30 cellular contexts compared by ENCODE assay signal in the genomic region with DNA sequence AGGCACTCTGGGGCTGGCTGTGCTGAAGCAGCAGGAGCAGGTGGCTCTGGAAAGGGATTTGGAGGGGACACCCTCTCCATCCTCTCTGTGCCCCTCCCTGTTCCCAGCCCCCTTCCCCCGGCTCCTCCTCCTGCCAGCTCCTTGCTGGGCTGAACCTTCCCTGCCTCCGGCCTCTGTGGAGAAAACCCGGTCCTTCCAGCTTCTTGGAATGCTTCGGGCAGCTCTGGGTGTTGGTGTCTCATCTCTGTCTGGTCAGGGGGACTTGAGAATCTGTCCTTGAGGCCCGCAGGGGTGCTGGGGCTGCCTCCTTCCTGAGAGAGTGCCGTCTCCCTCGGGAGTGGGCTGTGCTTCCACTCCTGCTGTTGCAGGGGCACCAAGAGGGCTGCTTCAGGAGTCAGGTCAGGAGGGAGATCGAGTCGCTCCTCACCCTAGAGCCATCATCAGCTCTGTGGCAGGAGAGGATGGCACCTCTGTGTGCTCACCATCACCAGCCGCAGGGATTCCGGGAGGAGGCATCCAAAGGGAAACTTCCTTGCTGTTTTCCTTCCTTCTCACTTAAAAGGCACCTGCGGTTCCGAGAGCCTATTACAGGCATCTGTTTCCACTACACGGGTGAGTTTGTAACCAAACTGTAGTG. TPM values are rescaled to one million over a fixed set of nuclear protein-coding genes. Genes with fewer than 3 reads are reported as not detected.
DNase-seq lines count a peak whose midpoint lies in the region; ATAC-seq and TF ChIP-seq lines count a peak whose summit lies in the region.
"Had no signal": no experiment of that assay in that cellular context is flagged by ENCODE, and none has a peak within 500 bp of the region (broad histone marks: within the 10 kb centered on the region; RNA-seq: fewer than 3 reads in every experiment).

No MANE protein-coding gene starts in this region.

- no peaks in the 10 kb centered on the region for H3K23me2 ChIP-seq in H9 (ENCODE audit: insufficient read length, low read depth, low read length, poor library complexity, severe bottlenecking)

- H3K4me1 Mint-ChIP-seq in H9 = peaks cover 36 to 50% of the 10 kb centered on the region in 2 experiments
- H3K4me1 Mint-ChIP-seq: activated CD4-positive, alpha-beta T cell treated with anti-CD3 and anti-CD28 coated beads, Interleukin-2, amount 10 ng/mL, durations not matched to agents 7 days and 5 days; central memory CD8-positive, alpha-beta T cell had no signal

- H3K56ac ChIP-seq in H9 (ENCODE audit: insufficient read length, low read depth, low read length) = no peak overlapping the region

- no peaks in the 10 kb centered on the region for H3K79me1 ChIP-seq in H9 (ENCODE audit: insufficient read depth, low read depth, low read length, poor library complexity, severe bottlenecking)

- no peak overlapping the region for H2BK120ac ChIP-seq in H9 (ENCODE audit: low read depth, low read length, poor library complexity, severe bottlenecking)

- no peak overlapping the region for H3K14ac ChIP-seq in H9 (ENCODE audit: insufficient read depth, low read length)

- no peaks in the 10 kb centered on the region for H3K36me3 ChIP-seq in osteoblast (ENCODE audit: insufficient read depth, low read length)
- H3K36me3 ChIP-seq: HAP-1, Peyer's patch, SJSA1 had no signal

- intact Hi-C loops in sciatic nerve (cut with DNase I) = no loop called here

- no peak overlapping the region for H3K18ac ChIP-seq in H9 (ENCODE audit: insufficient read length, low read depth, low read length)

- no peak overlapping the region for H4K91ac ChIP-seq in H9 (ENCODE audit: insufficient read length, low read depth, low read length)

- no peak overlapping the region for H3K4ac ChIP-seq in H9 (ENCODE audit: low read depth, low read length)

- H3K9me3 ChIP-seq in H9 (ENCODE audit: control insufficient read depth, low read depth, low read length) = no peaks in the 10 kb centered on the region
- no peaks in the 10 kb centered on the region for H3K9me3 ChIP-seq in osteoblast (ENCODE audit: low read depth, low read length)
- H3K9me3 ChIP-seq: ascending aorta, HAP-1, Peyer's patch, SJSA1, tibial artery had no signal

- H3K4me1 ChIP-seq in H9 (ENCODE audit: insufficient read depth, low read length) = no peaks in the 10 kb centered on the region
- H3K4me1 ChIP-seq in osteoblast (ENCODE audit: insufficient read depth, low read length) = no peaks in the 10 kb centered on the region
- H3K4me1 ChIP-seq: ascending aorta, HAP-1, Peyer's patch, tibial artery had no signal

- no peak overlapping the region for H3K23ac ChIP-seq in H9 (ENCODE audit: insufficient read length, low read depth, low read length)

- peak overlapping the region in 1 of 3 experiments; percentile 85; a peak in 2 of 7 replicates for H3K27ac Mint-ChIP-seq in H9
- H3K27ac Mint-ChIP-seq: activated CD4-positive, alpha-beta T cell treated with anti-CD3 and anti-CD28 coated beads, Interleukin-2, amount 10 ng/mL, durations not matched to agents 7 days and 5 days; activated CD8-positive, alpha-beta memory T cell treated with anti-CD3 and anti-CD28 coated beads, Interleukin-2, amount 10 ng/mL, durations not matched to agents 7 days and 5 days; activated naive CD4-positive, alpha-beta T cell treated with anti-CD3 and anti-CD28 coated beads, Interleukin-2, amount 50 U/mL, for 72 hours; activated T-helper 1 cell treated with anti-CD3 and anti-CD28 coated beads, Interleukin-12 subunit alpha, Interleukin-12 subunit beta, Interleukin-2, Interleukin-4 antibody, amounts not matched to agents 30 ng/mL and 10 ng/mL and 1 ng/mL, durations not matched to agents 14 hours and 24 hours and 36 hours; stimulated activated naive CD8-positive, alpha-beta T cell treated with anti-CD3 and anti-CD28 coated beads, Interleukin-15, Interleukin-2, amounts not matched to agents 100 ng/mL and 50 ng/mL, for 24 hours; T-helper 1 cell treated with Interleukin-12 subunit alpha and Interleukin-12 subunit beta and Interleukin-4 antibody, amounts not matched to agents 30 μg/mL and 1 μg/mL, for 36 hours had no signal

- H2AFZ ChIP-seq in H9 (ENCODE audit: low read length) (no peak overlapping the region), osteoblast (ENCODE audit: low read length) (no peak overlapping the region)
- H2AFZ ChIP-seq: hepatocyte had no signal

- ATAC-seq in sciatic nerve (no peak), HG02798 (IDR thresholded peaks at IDR 0.05; ENCODE audit: poor library complexity, unreplicated experiment) (no peak)
- ATAC-seq: activated CD8-positive, alpha-beta memory T cell treated with anti-CD3 and anti-CD28 coated beads, Interleukin-2, amount 10 ng/mL, durations not matched to agents 7 days and 5 days; activated naive CD4-positive, alpha-beta T cell treated with anti-CD3 and anti-CD28 coated beads, Interleukin-2, amount 50 U/mL, for 72 hours had no signal

- H3K79me2 ChIP-seq in H9 (ENCODE audit: insufficient read depth, low read length) (no peaks in the 10 kb centered on the region), osteoblast (ENCODE audit: insufficient read depth, low read length) (no peaks in the 10 kb centered on the region)
- H3K79me2 ChIP-seq: hepatocyte had no signal

- no peak overlapping the region for H4K5ac ChIP-seq in H9 (ENCODE audit: insufficient read length, low read depth, low read length)

- DNase-seq in NCI-H82 (lab: John Stamatoyannopoulos, UW) (peak; percentile 69), NCI-H82 treated with DMSO at 0.1 percent for 48 hours (lab: John Stamatoyannopoulos, UW; ENCODE audit: unreplicated experiment) (no peak), H9 (peak; percentile 57), coronary artery (ENCODE audit: low spot score) (peak; percentile 68), osteoblast (ENCODE audit: insufficient read length, low spot score, missing footprints) (peak; percentile 91), sciatic nerve (ENCODE audit: low spot score) (no peak), NCI-H2196 (lab: John Stamatoyannopoulos, UW; ENCODE audit: unreplicated experiment) (no peak)
- DNase-seq: activated CD4-positive, alpha-beta T cell treated with anti-CD3 and anti-CD28 coated beads, Interleukin-2, amount 10 ng/mL, durations not matched to agents 7 days and 5 days; activated CD8-positive, alpha-beta memory T cell treated with anti-CD3 and anti-CD28 coated beads, Interleukin-2, amount 10 ng/mL, durations not matched to agents 7 days and 5 days; erythroblast; MV-4-11; NCI-H1694; NCI-H2227 treated with DMSO at 0.1 percent for 48 hours; NK-92 treated with Interleukin-12 subunit alpha and Interleukin-12 subunit beta, amount 100 ng/mL, for 24 hours; nucleus accumbens; stimulated activated CD4-positive, alpha-beta T cell treated with anti-CD3 and anti-CD28 coated beads, Interleukin-4, amount 100 ng/mL, for 24 hours; tibial artery had no signal

- H2AK5ac ChIP-seq in H9 (ENCODE audit: insufficient read length, low read length) = no peak overlapping the region

- H4K20me1 ChIP-seq in H9 (ENCODE audit: control insufficient read depth, insufficient read depth, insufficient read length) (no peaks in the 10 kb centered on the region), osteoblast (ENCODE audit: insufficient read depth, low read length) (no peaks in the 10 kb centered on the region)

- H3K27ac ChIP-seq in H9 (ENCODE audit: insufficient read length, low read depth, low read length) (no peak overlapping the region), coronary artery (no peak overlapping the region), osteoblast (ENCODE audit: low read depth, low read length) (no peak overlapping the region)
- H3K27ac ChIP-seq: ascending aorta, hepatocyte, KMS-11, Peyer's patch, SJSA1, tibial artery had no signal

- no peak overlapping the region for H2BK5ac ChIP-seq in H9 (ENCODE audit: insufficient read length, low read length)

- H3K9me3 Mint-ChIP-seq in H9 = no peaks in the 10 kb centered on the region; a peak in 1 of 5 replicates
- H3K9me3 Mint-ChIP-seq: activated CD4-positive, alpha-beta T cell treated with anti-CD3 and anti-CD28 coated beads, Interleukin-2, amount 10 ng/mL, durations not matched to agents 7 days and 5 days; activated naive CD4-positive, alpha-beta T cell treated with anti-CD3 and anti-CD28 coated beads, Interleukin-2, amount 50 U/mL, for 72 hours; activated T-helper 1 cell treated with anti-CD3 and anti-CD28 coated beads, Interleukin-12 subunit alpha, Interleukin-12 subunit beta, Interleukin-2, Interleukin-4 antibody, amounts not matched to agents 30 ng/mL and 10 ng/mL and 1 ng/mL, durations not matched to agents 14 hours and 24 hours and 36 hours; central memory CD8-positive, alpha-beta T cell; stimulated activated naive CD8-positive, alpha-beta T cell treated with anti-CD3 and anti-CD28 coated beads, Interleukin-15, Interleukin-2, amounts not matched to agents 100 ng/mL and 50 ng/mL, for 24 hours; T-helper 1 cell treated with Interleukin-12 subunit alpha and Interleukin-12 subunit beta and Interleukin-4 antibody, amounts not matched to agents 30 μg/mL and 1 μg/mL, for 36 hours had no signal

- no peak overlapping the region for H2BK15ac ChIP-seq in H9 (ENCODE audit: low read depth, low read length)

- peaks cover 14% of the 10 kb centered on the region for H3K27me3 Mint-ChIP-seq in H9 (ENCODE audit: low read depth)
- H3K27me3 Mint-ChIP-seq: activated CD4-positive, alpha-beta T cell treated with anti-CD3 and anti-CD28 coated beads, Interleukin-2, amount 10 ng/mL, durations not matched to agents 7 days and 5 days; stimulated activated naive CD8-positive, alpha-beta T cell treated with anti-CD3 and anti-CD28 coated beads, Interleukin-15, Interleukin-2, amounts not matched to agents 100 ng/mL and 50 ng/mL, for 24 hours had no signal

- TF ChIP-seq CTCF in H9 (conservative IDR thresholded peaks at IDR 0.05) = no peak
- TF ChIP-seq CTCF in coronary artery (IDR thresholded peaks at IDR 0.05) = no peak
- no peak for TF ChIP-seq CTCF in osteoblast (IDR thresholded peaks at IDR 0.05; ENCODE audit: extremely low read depth, low read depth, low read length)

- no CpG with 5 or more reads among the region's 14 CpGs for WGBS in H9 (ENCODE audit: extremely low coverage, insufficient read length, low lambda C conversion rate)

- H3T11ph ChIP-seq in H9 (ENCODE audit: low read length) = no peak overlapping the region

- H3K36me3 Mint-ChIP-seq in H9 (ENCODE audit: insufficient read depth in 1 of 3, low read depth in 3 of 3) = peaks cover 0 to 3% (median 2%) of the 10 kb centered on the region in 3 experiments; a peak in 2 of 7 replicates
- H3K36me3 Mint-ChIP-seq: activated CD8-positive, alpha-beta memory T cell treated with anti-CD3 and anti-CD28 coated beads, Interleukin-2, amount 10 ng/mL, durations not matched to agents 7 days and 5 days; activated naive CD4-positive, alpha-beta T cell treated with anti-CD3 and anti-CD28 coated beads, Interleukin-2, amount 50 U/mL, for 72 hours had no signal

- no peak overlapping the region for H3K9ac ChIP-seq in H9 (ENCODE audit: extremely low read depth, insufficient read length, low read length)
- H3K9ac ChIP-seq: KMS-11 had no signal

- H3K4me2 ChIP-seq in H9 (ENCODE audit: insufficient read depth, insufficient read length, low read length) (no peak overlapping the region), osteoblast (ENCODE audit: insufficient read depth, low read length) (peak overlapping the region; percentile 18)
- H3K4me2 ChIP-seq: hepatocyte, KMS-11 had no signal

- H4K8ac ChIP-seq in H9 (replicated peaks; ENCODE audit: insufficient read length, low read depth, low read length) = no peak overlapping the region

- H2BK12ac ChIP-seq in H9 (ENCODE audit: insufficient read length, low read depth, low read length) = no peak overlapping the region

- no peaks in the 10 kb centered on the region for H3K27me3 ChIP-seq in H9 (ENCODE audit: insufficient read depth, low read length)
- peaks cover 34% of the 10 kb centered on the region for H3K27me3 ChIP-seq in osteoblast (ENCODE audit: insufficient read depth, low read length)
- H3K27me3 ChIP-seq: ascending aorta, hepatocyte, Peyer's patch had no signal

- no peak overlapping the region for H2BK20ac ChIP-seq in H9 (ENCODE audit: low read depth, low read length, poor library complexity, severe bottlenecking)

- H3K4me3 Mint-ChIP-seq in H9 = no peak overlapping the region
- H3K4me3 Mint-ChIP-seq: activated CD4-positive, alpha-beta T cell treated with anti-CD3 and anti-CD28 coated beads, Interleukin-2, amount 10 ng/mL, durations not matched to agents 7 days and 5 days; activated CD8-positive, alpha-beta memory T cell treated with anti-CD3 and anti-CD28 coated beads, Interleukin-2, amount 10 ng/mL, durations not matched to agents 7 days and 5 days; activated T-helper 1 cell treated with anti-CD3 and anti-CD28 coated beads, Interleukin-12 subunit alpha, Interleukin-12 subunit beta, Interleukin-2, Interleukin-4 antibody, amounts not matched to agents 30 ng/mL and 10 ng/mL and 1 ng/mL, durations not matched to agents 14 hours and 24 hours and 36 hours; central memory CD8-positive, alpha-beta T cell; stimulated activated naive CD8-positive, alpha-beta T cell treated with anti-CD3 and anti-CD28 coated beads, Interleukin-15, Interleukin-2, amounts not matched to agents 100 ng/mL and 50 ng/mL, for 24 hours; T-helper 1 cell treated with Interleukin-12 subunit alpha and Interleukin-12 subunit beta and Interleukin-4 antibody, amounts not matched to agents 30 μg/mL and 1 μg/mL, for 36 hours had no signal

- H3K4me3 ChIP-seq in coronary artery (no peak overlapping the region), osteoblast (ENCODE audit: insufficient read depth, low read length) (no peak overlapping the region)
- H3K4me3 ChIP-seq: ascending aorta, HAP-1, hepatocyte, lung, Peyer's patch, SJSA1, tibial artery had no signal

RNA-seq across cellular contexts. Expression of a gene that starts 30.6 kb away (rescaled TPM):
- total RNA-seq in H9 (2021) (62.5 and 63.7 TPM in 2 replicates), osteoblast (19.2 and 23.9 TPM in 2 replicates), sciatic nerve (20.7 TPM)

RNA-seq across cellular contexts. Expression of a gene that starts 32.2 kb away (rescaled TPM):
- total RNA-seq in H9 (2021) (67.3 and 68.9 TPM in 2 replicates), osteoblast (35.1 and 35.7 TPM in 2 replicates), sciatic nerve (28.4 TPM)

RNA-seq across cellular contexts. Expression of a gene that starts 50.9 kb away (rescaled TPM):
- total RNA-seq in H9 (2021) (3.2 and 3.4 TPM in 2 replicates), osteoblast (not detected in 2 replicates), sciatic nerve (not detected)
- total RNA-seq: activated CD4-positive, alpha-beta T cell treated with anti-CD3 and anti-CD28 coated beads, Interleukin-2, amount 10 ng/mL, durations not matched to agents 7 days and 5 days; activated CD8-positive, alpha-beta memory T cell treated with anti-CD3 and anti-CD28 coated beads, Interleukin-2, amount 10 ng/mL, durations not matched to agents 7 days and 5 days; activated naive CD4-positive, alpha-beta T cell treated with anti-CD3 and anti-CD28 coated beads, Interleukin-2, amount 50 U/mL, for 72 hours; activated T-helper 1 cell treated with anti-CD3 and anti-CD28 coated beads, Interleukin-12 subunit alpha, Interleukin-12 subunit beta, Interleukin-2, Interleukin-4 antibody, amounts not matched to agents 30 ng/mL and 10 ng/mL and 1 ng/mL, durations not matched to agents 14 hours and 24 hours and 36 hours; ascending aorta; hepatocyte; lung; Peyer's patch; SJSA1 had no signal

Comparison
In these comparisons a context has a peak if more than half of its experiments do, and no peak if none do; other contexts are left out.
1. DNase-seq: peak in NCI-H82 (single experiment), H9 (single experiment), coronary artery (single experiment) and osteoblast (single experiment); none in NCI-H82 treated with DMSO at 0.1 percent for 48 hours (single experiment), sciatic nerve (single experiment) and NCI-H2196 (single experiment).